ENCODE assay signal across 12 cellular contexts in genomic region chr13:27194895-27195764, GRCh38. TPM values are rescaled to one million over a fixed set of nuclear protein-coding genes. Genes with fewer than 3 reads are reported as not detected.
DNase-seq lines count a peak whose midpoint lies in the region; ATAC-seq and TF ChIP-seq lines count a peak whose summit lies in the region.
"Had no signal": no experiment of that assay in that cellular context is flagged by ENCODE, and none has a peak within 500 bp of the region (broad histone marks: within the 10 kb centered on the region; RNA-seq: fewer than 3 reads in every experiment).

No MANE protein-coding gene starts in this region.

- 37% methylated on average over 9 of the region's 9 CpGs for WGBS in smooth muscle cell (ENCODE audit: low lambda C conversion rate)
- 48 to 50% methylated on average over 9 of the region's 9 CpGs for WGBS in upper lobe of left lung, 2 donors

- H3K4me3 Mint-ChIP-seq in activated CD4-positive, alpha-beta T cell treated with anti-CD3 and anti-CD28 coated beads, Interleukin-2, amount 10 ng/mL, durations not matched to agents 24 days and 14 days, result peak overlapping the region; percentile 19
- H3K4me3 Mint-ChIP-seq: memory B cell had no signal

- no peak overlapping the region for H2AFZ ChIP-seq in smooth muscle cell (ENCODE audit: low read depth)

- no peak overlapping the region for H3K4me2 ChIP-seq in smooth muscle cell
- H3K4me2 ChIP-seq: BLaER1 had no signal

- H3K27me3 ChIP-seq in smooth muscle cell (ENCODE audit: low read depth) (no peaks in the 10 kb centered on the region), upper lobe of left lung (no peaks in the 10 kb centered on the region)
- H3K27me3 ChIP-seq: BLaER1 had no signal

- H3F3A ChIP-seq in smooth muscle cell (ENCODE audit: low read depth), result peaks cover 4% of the 10 kb centered on the region

- ATAC-seq in upper lobe of left lung (ENCODE audit: low FRiP score in 2 of 2), result no peak

- H3K27ac ChIP-seq in RWPE1 (no peak overlapping the region), smooth muscle cell (ENCODE audit: low read depth) (peak overlapping the region; percentile 70), upper lobe of left lung (no peak overlapping the region)
- H3K27ac ChIP-seq: BLaER1 had no signal

- peak overlapping the region; percentile 15 for H3K27ac Mint-ChIP-seq in activated CD4-positive, alpha-beta T cell treated with anti-CD3 and anti-CD28 coated beads, Interleukin-2, amount 10 ng/mL, durations not matched to agents 24 days and 14 days
- H3K27ac Mint-ChIP-seq: memory B cell had no signal

- no peaks in the 10 kb centered on the region for H3K79me2 ChIP-seq in smooth muscle cell (ENCODE audit: low read depth)

- no peaks in the 10 kb centered on the region for H3K9me3 Mint-ChIP-seq in activated CD4-positive, alpha-beta T cell treated with anti-CD3 and anti-CD28 coated beads, Interleukin-2, amount 10 ng/mL, durations not matched to agents 24 days and 14 days

- peaks cover 2% of the 10 kb centered on the region for H3K27me3 Mint-ChIP-seq in activated CD4-positive, alpha-beta T cell treated with anti-CD3 and anti-CD28 coated beads, Interleukin-2, amount 10 ng/mL, durations not matched to agents 24 days and 14 days

- H3K4me3 ChIP-seq in smooth muscle cell, result no peak overlapping the region
- no peak overlapping the region for H3K4me3 ChIP-seq in upper lobe of left lung
- H3K4me3 ChIP-seq: BLaER1 had no signal

- H3K36me3 ChIP-seq in smooth muscle cell (ENCODE audit: low read depth), result no peaks in the 10 kb centered on the region
- no peaks in the 10 kb centered on the region for H3K36me3 ChIP-seq in upper lobe of left lung
- H3K36me3 ChIP-seq: BLaER1 had no signal

- no peak for TF ChIP-seq CTCF in RWPE1 (conservative IDR thresholded peaks at IDR 0.05; ENCODE audit: low read depth)
- TF ChIP-seq CTCF in smooth muscle cell (IDR thresholded peaks at IDR 0.05; ENCODE audit: borderline replicate concordance, insufficient read depth, poor library complexity, severe bottlenecking), result no peak
- TF ChIP-seq CTCF in upper lobe of left lung (IDR thresholded peaks at IDR 0.05), result no peak

- H3K9me3 ChIP-seq in smooth muscle cell (replicated peaks; ENCODE audit: low read depth) (no peaks in the 10 kb centered on the region), upper lobe of left lung (no peaks in the 10 kb centered on the region)
- H3K9me3 ChIP-seq: BLaER1 had no signal

- intact Hi-C loops in activated CD4-positive, alpha-beta T cell treated with anti-CD3 and anti-CD28 coated beads, Interleukin-2, amount 10 ng/mL, durations not matched to agents 24 days and 14 days (cut with micrococcal nuclease), result loop anchor here (1.0 to 2.0 kb wide), 2 partner anchors 23 to 64 kb away; no protein-coding TSS in a partner anchor

- no peak for DNase-seq in activated CD4-positive, alpha-beta T cell treated with anti-CD3 and anti-CD28 coated beads, Interleukin-2, amount 10 ng/mL, durations not matched to agents 24 days and 14 days
- DNase-seq in activated CD4-positive, alpha-beta T cell treated with anti-CD3 and anti-CD28 coated beads for 48 hours, result no peak
- DNase-seq in RWPE1 (ENCODE audit: low spot score), result peak; percentile 89
- DNase-seq in fibroblast of gingiva (ENCODE audit: low read depth), result peak; percentile 81
- DNase-seq in smooth muscle cell (lab: John Stamatoyannopoulos, UW; ENCODE audit: unreplicated experiment), result no peak
- DNase-seq in stimulated activated CD4-positive, alpha-beta T cell treated with anti-CD3 and anti-CD28 coated beads, Interleukin-2, amount 100 ng/mL, for 24 hours, result no peak
- no peak for DNase-seq in NCI-H1048 (lab: John Stamatoyannopoulos, UW)
- DNase-seq in upper lobe of left lung, result no peak
- DNase-seq: activated gamma-delta T cell, NCI-H446 had no signal

- H4K20me1 ChIP-seq in smooth muscle cell (ENCODE audit: low read depth), result no peaks in the 10 kb centered on the region
- H4K20me1 ChIP-seq: BLaER1 had no signal

- no peak overlapping the region for H3K9ac ChIP-seq in smooth muscle cell (ENCODE audit: low read depth)
- H3K9ac ChIP-seq: BLaER1 had no signal

- H3K4me1 ChIP-seq in smooth muscle cell (ENCODE audit: low read depth) (peaks cover 7% of the 10 kb centered on the region), upper lobe of left lung (no peaks in the 10 kb centered on the region)

- TF ChIP-seq EP300 in upper lobe of left lung (IDR thresholded peaks at IDR 0.05), result no peak

- TF ChIP-seq POLR2A in upper lobe of left lung (IDR thresholded peaks at IDR 0.05), result no peak

- no peaks in the 10 kb centered on the region for H3K36me3 Mint-ChIP-seq in activated CD4-positive, alpha-beta T cell treated with anti-CD3 and anti-CD28 coated beads, Interleukin-2, amount 10 ng/mL, durations not matched to agents 24 days and 14 days (ENCODE audit: low read depth)
- H3K36me3 Mint-ChIP-seq: memory B cell had no signal

- H3K4me1 Mint-ChIP-seq in activated CD4-positive, alpha-beta T cell treated with anti-CD3 and anti-CD28 coated beads, Interleukin-2, amount 10 ng/mL, durations not matched to agents 24 days and 14 days, result peaks cover 16% of the 10 kb centered on the region

- CTCF ChIA-PET in RWPE1 (lab: Yijun Ruan, JAX), result interaction anchor here (0.7 kb wide), 1 partner anchor 167 kb away, joined by 3 read pairs; no protein-coding TSS in a partner anchor

- POLR2A ChIA-PET in RWPE1 (lab: Yijun Ruan, JAX; ENCODE audit: low non-redundant PET), result interaction anchor here (0.8 kb wide), 1 partner anchor 62 kb away, joined by 5 read pairs; no protein-coding TSS in a partner anchor

RNA-seq across cellular contexts. Expression of gene USP12, which starts 23.5 kb away (rescaled TPM):
- 40.6 and 47.0 TPM in 2 replicates for total RNA-seq in activated CD4-positive, alpha-beta T cell treated with anti-CD3 and anti-CD28 coated beads, Interleukin-2, amount 10 ng/mL, durations not matched to agents 24 days and 14 days
- total RNA-seq in smooth muscle cell (19.9 and 22.3 TPM in 2 replicates), upper lobe of left lung (10 to 100 TPM; 11.9 to 78.8 (median 30.5) TPM)
- 11.3 and 16.4 TPM in 2 replicates for polyA plus RNA-seq in smooth muscle cell

RNA-seq across cellular contexts. Expression of gene RPL21, which starts 56.2 kb away (rescaled TPM):
- 1,100 and 1,185 TPM in 2 replicates for total RNA-seq in activated CD4-positive, alpha-beta T cell treated with anti-CD3 and anti-CD28 coated beads, Interleukin-2, amount 10 ng/mL, durations not matched to agents 24 days and 14 days
- total RNA-seq in smooth muscle cell (1,167 and 1,191 TPM in 2 replicates), upper lobe of left lung (100 to 1,000 TPM; 158 to 853 (median 524) TPM)
- polyA plus RNA-seq in smooth muscle cell, result 361 and 374 TPM in 2 replicates

Comparison
In these comparisons a context has a peak if more than half of its experiments do, and no peak if none do; other contexts are left out.
1. DNase-seq: peak in RWPE1 (single experiment) and fibroblast of gingiva (single experiment); none in activated CD4-positive, alpha-beta T cell treated with anti-CD3 and anti-CD28 coated beads, Interleukin-2, amount 10 ng/mL, durations not matched to agents 24 days and 14 days (single experiment), activated CD4-positive, alpha-beta T cell treated with anti-CD3 and anti-CD28 coated beads for 48 hours (single experiment), smooth muscle cell (single experiment), stimulated activated CD4-positive, alpha-beta T cell treated with anti-CD3 and anti-CD28 coated beads, Interleukin-2, amount 100 ng/mL, for 24 hours (0 of 2), NCI-H1048 (single experiment) and upper lobe of left lung (0 of 2).